ENCODE assay signal across 22 cellular contexts in genomic region chr10:27372095-27372494, GRCh38.
DNase-seq lines count a peak whose midpoint lies in the region; ATAC-seq and TF ChIP-seq lines count a peak whose summit lies in the region.
"Had no signal": no experiment of that assay in that cellular context is flagged by ENCODE, and none has a peak within 500 bp of the region (broad histone marks: within the 10 kb centered on the region; RNA-seq: fewer than 3 reads in every experiment).

No MANE protein-coding gene starts in this region.

- H4K20me1 ChIP-seq in GM23248 (ENCODE audit: insufficient read depth): no peaks in the 10 kb centered on the region

- H3K9me2 ChIP-seq in GM23248 (ENCODE audit: insufficient read depth): no peaks in the 10 kb centered on the region

- peaks cover 6% of the 10 kb centered on the region; the same call in 1 of the 2 replicates for H3K4me1 ChIP-seq in GM23248 (ENCODE audit: insufficient read depth)
- H3K4me1 ChIP-seq: HAP-1 had no signal

- H3K4me3 ChIP-seq in GM23248 (0 out of 2 replicates have a peak overlapping the region, but pooled peaks have one; percentile 0), SK-N-MC (no peak overlapping the region), dorsolateral prefrontal cortex (no peak overlapping the region)
- H3K4me3 ChIP-seq: HAP-1 had no signal

- H3K79me2 ChIP-seq in GM23248 (ENCODE audit: insufficient read depth): no peaks in the 10 kb centered on the region

- H3K36me3 ChIP-seq in GM23248 (ENCODE audit: low read depth) (no peaks in the 10 kb centered on the region), SK-N-MC (ENCODE audit: insufficient read depth, low read length) (no peaks in the 10 kb centered on the region)
- H3K36me3 ChIP-seq: HAP-1 had no signal

- H3K9ac ChIP-seq in GM23248 (no peak overlapping the region), SK-N-MC (ENCODE audit: insufficient read length) (no peak overlapping the region)

- H3K27me3 ChIP-seq in GM23248 (replicated peaks; ENCODE audit: insufficient read depth): no peaks in the 10 kb centered on the region; the same call in 1 of the 2 replicates
- H3K27me3 ChIP-seq in dorsolateral prefrontal cortex: peaks cover 0 to 13% (median 0%) of the 10 kb centered on the region in 45 donors

- WGBS in GM23248 (ENCODE audit: low coverage in 1 of 2, low lambda C conversion rate in 2 of 2, missing lambda C conversion rate in 2 of 2), 2 experiments: 10 to 14% methylated on average over 5 of the region's 5 CpGs

- DNase-seq in AG08395 (ENCODE audit: low spot score) (peak; percentile 7), GM23248 (peak; percentile 43), SK-N-MC (ENCODE audit: low read depth, low spot score) (no peak), fibroblast of gingiva (ENCODE audit: low read depth) (peak; percentile 16), NCI-H187 treated with DMSO at 0.1 percent for 48 hours (lab: John Stamatoyannopoulos, UW) (no peak), dorsolateral prefrontal cortex (no peak)
- DNase-seq: DND-41; GDM1; KBM-7; MV-4-11; NCI-H1417 treated with DMSO at 0.1 percent for 48 hours; NCI-H1930; NCI-H2171; NCI-H526 treated with DMSO at 0.1 percent for 48 hours; NK-92 treated with Interleukin-12 subunit alpha and Interleukin-12 subunit beta, amount 100 ng/mL, for 24 hours; SHP77 treated with DMSO at 0.1 percent for 48 hours; T-cell had no signal

- no peak overlapping the region for H3K4me2 ChIP-seq in GM23248 (ENCODE audit: unreplicated experiment)

- TF ChIP-seq CTCF in dorsolateral prefrontal cortex (IDR thresholded peaks at IDR 0.05 in 54 of 56, conservative IDR thresholded peaks at IDR 0.05 in 2 of 56; ENCODE audit: low read depth in 1 of 56, partially characterized antibody in 56 of 56): no peak

- H3K9me3 ChIP-seq in GM23248 (ENCODE audit: low read depth): no peaks in the 10 kb centered on the region
- no peaks in the 10 kb centered on the region for H3K9me3 ChIP-seq in SK-N-MC (ENCODE audit: low read depth, low read length)
- H3K9me3 ChIP-seq: HAP-1 had no signal

- H2AFZ ChIP-seq in GM23248: peak overlapping the region; percentile 44; the same call in 1 of the 2 replicates

- in situ Hi-C loops in GM23248 (cut with MboI): no loop called here

- ATAC-seq in HG03432 (IDR thresholded peaks at IDR 0.05; ENCODE audit: unreplicated experiment) (no peak), GM18519 (IDR thresholded peaks at IDR 0.05; ENCODE audit: low FRiP score, unreplicated experiment) (no peak)
- ATAC-seq: HepG2, SK-N-SH treated with all-trans-retinoic acid at 6 μM for 48 hours, T-cell had no signal

- intact Hi-C loops in dorsolateral prefrontal cortex (cut with DNase I): loop anchor here in 1 of 2 donors (5.0 kb wide), 1 partner anchor 285 kb away; no protein-coding TSS in a partner anchor

- H3K27ac ChIP-seq in GM23248: no peak overlapping the region
- H3K27ac ChIP-seq in SK-N-MC: peak overlapping the region; percentile 31; the same call in 1 of the 2 replicates
- no peak overlapping the region for H3K27ac ChIP-seq in dorsolateral prefrontal cortex

- H3F3A ChIP-seq in GM23248 (ENCODE audit: insufficient read depth): no peaks in the 10 kb centered on the region; the same call in 1 of the 2 replicates

Comparison
In these comparisons a context has a peak if more than half of its experiments do, and no peak if none do; other contexts are left out.
1. DNase-seq: peak in AG08395 (single experiment), GM23248 (single experiment) and fibroblast of gingiva (single experiment); none in SK-N-MC (single experiment), NCI-H187 treated with DMSO at 0.1 percent for 48 hours (single experiment) and dorsolateral prefrontal cortex (0 of 10).